ENCODE assay signal across 9 cellular contexts in genomic region chr6:41156001-41156400, GRCh38. TPM values are rescaled to one million over a fixed set of nuclear protein-coding genes. Genes with fewer than 3 reads are reported as not detected.
"Had no signal": no experiment of that assay in that cellular context is flagged by ENCODE, and none has a peak within 500 bp of the region (broad histone marks: within the 10 kb centered on the region; RNA-seq: fewer than 3 reads in every experiment).

No MANE protein-coding gene starts in this region.

- H3K4me2 ChIP-seq: GM23338 had no signal

- H3K4me3 ChIP-seq: GM23338 had no signal

- H3K9me3 Mint-ChIP-seq: GM23338, H9 had no signal

- H3K27ac Mint-ChIP-seq: GM23338, IgD-negative memory B cell had no signal

- ATAC-seq: GM23338 had no signal

- FAIRE-seq: H1, H54, HTR-8/SVneo had no signal

- H2AFZ ChIP-seq: GM23338 had no signal

- H3K4me3 Mint-ChIP-seq: GM23338, H9, IgD-negative memory B cell had no signal

- DNase-seq: H9, HCEC 1CT, KG1 had no signal

RNA-seq across cellular contexts. Expression of gene TREML1, which starts 1.9 kb away (rescaled TPM):
- total RNA-seq: GM23338, H1, H9, HT-29 had no signal
- polyA plus RNA-seq: GM23338 had no signal

RNA-seq across cellular contexts. Expression of gene TREM2, which starts 6.9 kb away (rescaled TPM):
- total RNA-seq: GM23338, H1, HT-29 had no signal
- polyA plus RNA-seq: GM23338, IgD-negative memory B cell had no signal

RNA-seq across cellular contexts. Expression of gene TREML2, which starts 44.9 kb away (rescaled TPM):
- polyA plus RNA-seq: GM23338 had no signal
